ENCODE assay signal across 16 cellular contexts in the genomic region with DNA sequence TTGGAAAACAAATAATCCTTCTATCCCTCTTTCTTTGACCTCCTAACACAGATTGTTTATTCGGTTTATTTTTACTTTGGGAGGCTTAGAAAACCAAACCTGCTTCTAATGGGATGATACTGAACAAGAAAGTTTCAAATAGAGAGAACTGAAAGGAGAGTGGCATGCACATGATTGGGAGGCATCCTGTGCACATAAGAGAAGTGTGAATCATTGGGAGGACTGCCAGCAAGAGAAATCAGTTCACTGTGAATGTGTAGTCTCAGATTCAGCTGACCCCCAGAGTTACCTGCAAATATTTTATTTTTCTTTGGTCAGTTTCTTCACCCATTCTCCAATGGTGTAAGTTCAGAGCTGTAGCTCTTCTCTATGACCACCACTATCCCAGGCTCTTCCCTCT.
A peak's percentile ranks its signal among the peaks of the same experiment; 100 is the strongest.
DNase-seq lines count a peak whose midpoint lies in the region; ATAC-seq, FAIRE-seq and TF ChIP-seq lines count a peak whose summit lies in the region.
"Had no signal": no experiment of that assay in that cellular context is flagged by ENCODE, and none has a peak within 500 bp of the region (broad histone marks: within the 10 kb centered on the region; RNA-seq: fewer than 3 reads in every experiment).

No MANE protein-coding gene starts in this region.

- H3K9me3 ChIP-seq in tibial artery = no peaks in the 10 kb centered on the region
- H3K9me3 ChIP-seq: SJSA1 had no signal

- no peaks in the 10 kb centered on the region for H3K27me3 ChIP-seq in bronchial epithelial cell (ENCODE audit: control insufficient read depth, insufficient read depth, low read length)
- H3K27me3 ChIP-seq in kidney epithelial cell (ENCODE audit: control insufficient read depth, insufficient read depth, low read length) = no peaks in the 10 kb centered on the region
- H3K27me3 ChIP-seq in tibial artery = no peaks in the 10 kb centered on the region
- H3K27me3 ChIP-seq: SJSA1 had no signal

- no peak overlapping the region for H3K4me3 ChIP-seq in bronchial epithelial cell (ENCODE audit: low read depth, low read length)
- H3K4me3 ChIP-seq in kidney epithelial cell (ENCODE audit: low read depth, low read length) = no peak overlapping the region
- H3K4me3 ChIP-seq in tibial artery = no peak overlapping the region
- H3K4me3 ChIP-seq: SJSA1 had no signal

- ATAC-seq in HG03108 (IDR thresholded peaks at IDR 0.05; ENCODE audit: unreplicated experiment) (no peak), HG03460 (IDR thresholded peaks at IDR 0.05; ENCODE audit: unreplicated experiment) (no peak)
- ATAC-seq: left lobe of liver had no signal

- TF ChIP-seq CTCF in bronchial epithelial cell (IDR thresholded peaks at IDR 0.05; ENCODE audit: insufficient read depth, low read length, severe bottlenecking) (no peak), kidney epithelial cell (IDR thresholded peaks at IDR 0.05; ENCODE audit: insufficient read depth, low read length, poor library complexity, severe bottlenecking) (no peak), tibial artery (IDR thresholded peaks at IDR 0.05) (no peak)

- intact Hi-C loops in posterior vena cava (cut with DNase I) (no loop called here), tibial artery (cut with DNase I; ENCODE audit: low total_unique reads) (no loop called here)

- FAIRE-seq in bronchial epithelial cell (lab: Jason Lieb, UNC) = no peak

- no peak overlapping the region for H3K27ac ChIP-seq in tibial artery
- H3K27ac ChIP-seq: KMS-11, SJSA1 had no signal

- H3K4me1 ChIP-seq in tibial artery = no peaks in the 10 kb centered on the region
- H3K4me1 ChIP-seq: SJSA1 had no signal

- DNase-seq in AG20443 (ENCODE audit: low spot score) (peak; percentile 27), LHCN-M2 (ENCODE audit: low read depth) (peak; percentile 57), bronchial epithelial cell (ENCODE audit: low read depth) (peak; percentile 59), kidney epithelial cell (ENCODE audit: low read depth) (peak; percentile 28), posterior vena cava (ENCODE audit: low spot score) (no peak), tibial artery (no peak)
- DNase-seq: activated CD4-positive, alpha-beta T cell treated with anti-CD3 and anti-CD28 coated beads, Interleukin-2, amount 50 U/mL, for 1 hour; activated T-cell treated with anti-CD3 and anti-CD28 coated beads, Interleukin-2, amount 50 U/mL, for 48 hours; HFFc6; naive B cell; NCI-H1417 treated with DMSO at 0.1 percent for 48 hours had no signal

- H3K36me3 ChIP-seq in bronchial epithelial cell (ENCODE audit: control insufficient read depth, insufficient read depth, low read length) (no peaks in the 10 kb centered on the region), kidney epithelial cell (ENCODE audit: control insufficient read depth, insufficient read depth, low read length) (no peaks in the 10 kb centered on the region), tibial artery (no peaks in the 10 kb centered on the region)
- H3K36me3 ChIP-seq: SJSA1 had no signal

Comparison
In these comparisons a context has a peak if more than half of its experiments do, and no peak if none do; other contexts are left out.
1. DNase-seq: peak in AG20443 (single experiment), LHCN-M2 (single experiment), bronchial epithelial cell (single experiment) and kidney epithelial cell (single experiment); none in posterior vena cava (single experiment) and tibial artery (0 of 2).